Comparison of ENCODE assay signal across 7 cellular contexts in genomic region chr6:47741807-47742206, GRCh38. TPM values are rescaled to one million over a fixed set of nuclear protein-coding genes. Genes with fewer than 3 reads are reported as not detected.
A peak's percentile ranks its signal among the peaks of the same experiment; 100 is the strongest.
DNase-seq lines count a peak whose midpoint lies in the region; ATAC-seq and TF ChIP-seq lines count a peak whose summit lies in the region.

No MANE protein-coding gene starts in this region.

- H3K4me3 ChIP-seq in mammary epithelial cell (replicated peaks in 1 of 3; ENCODE audit: insufficient read depth in 1 of 3, low read depth in 2 of 3, low read length in 3 of 3) (no peak overlapping the region), psoas muscle (no peak overlapping the region)

- no peak overlapping the region for H3K27ac Mint-ChIP-seq in immature natural killer cell

- in situ Hi-C loops in mammary epithelial cell (cut with MboI; ENCODE audit: low sequenced_read_pairs in 2 of 2), result loop anchor here (25.0 kb wide), 2 partner anchors 105 to 330 kb away; no protein-coding TSS in a partner anchor

- peak; percentile 93 for DNase-seq in mammary epithelial cell
- no peak for DNase-seq in psoas muscle
- no peak for DNase-seq in DMS79 treated with DMSO at 0.1 percent for 48 hours (lab: John Stamatoyannopoulos, UW)
- DNase-seq in immature natural killer cell, result no peak
- no peak for DNase-seq in DMS153 treated with DMSO at 0.1 percent for 48 hours (lab: John Stamatoyannopoulos, UW; ENCODE audit: unreplicated experiment)

- H2AFZ ChIP-seq in mammary epithelial cell (ENCODE audit: low read depth, low read length), result no peak overlapping the region

- dilution Hi-C loops in mammary epithelial cell (cut with HindIII; ENCODE audit: low sequenced_read_pairs), result no loop called here

- BruUV-seq in mammary epithelial cell (replicated peaks; lab: Mats Ljungman, UMichigan), result no TSS peak

- peak overlapping the region; percentile 47 for H3K4me2 ChIP-seq in mammary epithelial cell (ENCODE audit: insufficient read depth, low read depth, low read length)

- intact Hi-C loops in mammary epithelial cell (cut with micrococcal nuclease) (no loop called here), psoas muscle (cut with DNase I) (no loop called here)

- no peaks in the 10 kb centered on the region for H3K79me2 ChIP-seq in mammary epithelial cell (ENCODE audit: insufficient read depth, low read length)

- ATAC-seq in GM18867 (IDR thresholded peaks at IDR 0.05; ENCODE audit: unreplicated experiment) (peak; percentile 56), HG02973 (IDR thresholded peaks at IDR 0.05; ENCODE audit: unreplicated experiment) (peak; percentile 54), psoas muscle (peak; percentile 89 to 99 (median 94))

- H3K27me3 ChIP-seq in mammary epithelial cell (ENCODE audit: insufficient read depth, low read length), result no peaks in the 10 kb centered on the region
- H3K27me3 ChIP-seq in psoas muscle (ENCODE audit: insufficient read depth in 3 of 3, low read length in 2 of 3), result no peaks in the 10 kb centered on the region

- H3K36me3 ChIP-seq in mammary epithelial cell (ENCODE audit: insufficient read depth, low read length) (no peaks in the 10 kb centered on the region), psoas muscle (ENCODE audit: insufficient read depth in 1 of 2, low read depth in 1 of 2) (no peaks in the 10 kb centered on the region)

- no peaks in the 10 kb centered on the region for H3K36me3 Mint-ChIP-seq in immature natural killer cell

- peaks cover 0 to 4% (median 0%) of the 10 kb centered on the region in 3 donors for H3K27me3 Mint-ChIP-seq in immature natural killer cell (ENCODE audit: low read depth in 3 of 3)

- no peak overlapping the region for H3K4me3 Mint-ChIP-seq in immature natural killer cell

- no peaks in the 10 kb centered on the region for H3K4me1 Mint-ChIP-seq in immature natural killer cell

- CTCF ChIA-PET in mammary epithelial cell (lab: Charles Lee; ENCODE audit: low non-redundant PET), result no interaction called here

- no peaks in the 10 kb centered on the region for H4K20me1 ChIP-seq in mammary epithelial cell (ENCODE audit: insufficient read depth, low read length)

- H3K9me3 ChIP-seq in mammary epithelial cell (replicated peaks; ENCODE audit: insufficient read depth, low read length), result no peaks in the 10 kb centered on the region
- no peaks in the 10 kb centered on the region for H3K9me3 ChIP-seq in psoas muscle

- H3K27ac ChIP-seq in mammary epithelial cell (ENCODE audit: insufficient read depth, low read depth, low read length), result peak overlapping the region; percentile 74
- no peak overlapping the region for H3K27ac ChIP-seq in psoas muscle

- TF ChIP-seq CTCF in mammary epithelial cell (conservative IDR thresholded peaks at IDR 0.05 in 1 of 2, IDR thresholded peaks at IDR 0.05 in 1 of 2; ENCODE audit: extremely low read depth in 1 of 2, insufficient read depth in 1 of 2, low read depth in 1 of 2, low read length in 2 of 2), result no peak
- no peak for TF ChIP-seq CTCF in psoas muscle (IDR thresholded peaks at IDR 0.05)

- H3K4me1 ChIP-seq in mammary epithelial cell (ENCODE audit: insufficient read depth, low read length), result peaks cover 19% of the 10 kb centered on the region
- H3K4me1 ChIP-seq in psoas muscle, result peaks cover 9% of the 10 kb centered on the region

- 8% methylated on average over 2 of the region's 2 CpGs for WGBS in mammary epithelial cell (ENCODE audit: low coverage, missing lambda C conversion rate)
- 28 to 49% (median 32%) methylated on average over 2 of the region's 2 CpGs for WGBS in psoas muscle, 3 donors

- H3K9me3 Mint-ChIP-seq in immature natural killer cell, result no peaks in the 10 kb centered on the region

- peak overlapping the region; percentile 44 for H3K9ac ChIP-seq in mammary epithelial cell (ENCODE audit: insufficient read depth, low read length)

RNA-seq across cellular contexts. Expression of gene OPN5, which starts 40.0 kb away (rescaled TPM):
- total RNA-seq in mammary epithelial cell (not detected), psoas muscle (under 1 TPM in 2 of 4 donors, not detected in 2; 0.18 to 0.71 TPM)
- polyA plus RNA-seq in mammary epithelial cell (not detected), psoas muscle (under 1 TPM in 2 of 3 donors, not detected in 1; 0.07 to 0.09 TPM), immature natural killer cell (not detected)
- not detected for polyA minus RNA-seq in mammary epithelial cell

RNA-seq across cellular contexts. Expression of gene ADGRF4, which starts 43.4 kb away (rescaled TPM):
- 10 to 100 TPM in 1 of 2 donors, 1 to 10 TPM in 1; 1.3 to 14.1 TPM for total RNA-seq in mammary epithelial cell
- 9.4 TPM for polyA plus RNA-seq in mammary epithelial cell
- 8.7 TPM for polyA minus RNA-seq in mammary epithelial cell
- under 1 TPM in 1 of 4 donors, not detected in 3; 0.18 TPM for total RNA-seq in psoas muscle
- under 1 TPM in 1 of 3 donors, not detected in 2; 0.03 TPM for polyA plus RNA-seq in psoas muscle
- polyA plus RNA-seq in immature natural killer cell, result not detected

Comparison
In these comparisons a context has a peak if more than half of its experiments do, and no peak if none do; other contexts are left out.
1. RNA of gene ADGRF4, which starts 43.4 kb away (polyA plus RNA-seq): 9.4 TPM in mammary epithelial cell (single experiment); 0.03 TPM in psoas muscle and not detected in immature natural killer cell; every median in the first group is over 10 times any median in the second.
2. Peak in every context shown above with its lines, with median percentiles within 50 percentile points of each other: ATAC-seq.